25 cellular contexts compared by ENCODE assay signal in genomic region chr2:121906170-121906569, GRCh38.
"Had no signal": no experiment of that assay in that cellular context is flagged by ENCODE, and none has a peak within 500 bp of the region (broad histone marks: within the 10 kb centered on the region; RNA-seq: fewer than 3 reads in every experiment).

No MANE protein-coding gene starts in this region.

- ATAC-seq: lower lobe of right lung; naive thymus-derived CD8-positive, alpha-beta T cell; pancreas; psoas muscle; sciatic nerve; stimulated activated naive B cell treated with anti-CD40 and anti-IgM and Interleukin-4, amounts not matched to agents 10 μg/mL and 1 μg/mL and 100 μg/mL, for 72 hours; stimulated activated naive CD8-positive, alpha-beta T cell treated with anti-CD3 and anti-CD28 coated beads, Interleukin-15, Interleukin-2, amounts not matched to agents 100 U/mL and 50 U/mL, for 24 hours had no signal

- H3K4me3 ChIP-seq: heart left ventricle, lower lobe of right lung, pancreas, psoas muscle, skin epidermis, stomach, testis, thyroid gland, transverse colon, upper lobe of left lung, vagina had no signal

- DNase-seq: heart left ventricle; hypothalamus; immature natural killer cell; lower lobe of right lung; mammary epithelial cell; mesenchymal stem cell; naive thymus-derived CD8-positive, alpha-beta T cell; nucleus accumbens; pancreas; psoas muscle; stimulated activated CD4-positive, alpha-beta T cell treated with anti-CD3 and anti-CD28 coated beads, Interleukin-12 subunit alpha, Interleukin-12 subunit beta, amount 100 ng/mL, for 4 hours; stimulated activated CD4-positive, alpha-beta T cell treated with anti-CD3 and anti-CD28 coated beads, Interleukin-15, amount 100 ng/mL, for 24 hours; stimulated activated CD4-positive, alpha-beta T cell treated with anti-CD3 and anti-CD28 coated beads, Interleukin-2, amount 100 ng/mL, for 24 hours; stimulated activated CD4-positive, alpha-beta T cell treated with anti-CD3 and anti-CD28 coated beads, Interleukin-4, amount 100 ng/mL, for 1 hour; stimulated activated naive B cell treated with anti-CD40 and anti-IgM and Interleukin-4, amounts not matched to agents 10 μg/mL and 1 μg/mL and 100 μg/mL, for 72 hours; stimulated activated naive CD8-positive, alpha-beta T cell treated with anti-CD3 and anti-CD28 coated beads, Interleukin-15, Interleukin-2, amounts not matched to agents 100 U/mL and 50 U/mL, for 24 hours; stomach; testis; thyroid gland; transverse colon; upper lobe of left lung had no signal

- H3K36me3 ChIP-seq: heart left ventricle, lower lobe of right lung, pancreas, stomach, thyroid gland, transverse colon, upper lobe of left lung, vagina had no signal

- H3K9me3 ChIP-seq: heart left ventricle, lower lobe of right lung, pancreas, psoas muscle, stomach, testis, thyroid gland, transverse colon, upper lobe of left lung, vagina had no signal

- FAIRE-seq: keratinocyte, pancreas had no signal

- H3K27ac ChIP-seq: heart left ventricle, lower lobe of right lung, pancreas, psoas muscle, skin epidermis, stomach, testis, thyroid gland, transverse colon, upper lobe of left lung, vagina had no signal

- H3K27me3 ChIP-seq: pancreas, testis, thyroid gland, transverse colon, upper lobe of left lung, vagina had no signal

- H3K4me1 ChIP-seq: heart left ventricle, lower lobe of right lung, pancreas, psoas muscle, testis, thyroid gland, upper lobe of left lung, vagina had no signal
